In genomic region chr2:144460981-144461766, GRCh38 we compare ENCODE assay signal across 10 cellular contexts. TPM values are rescaled to one million over a fixed set of nuclear protein-coding genes. Genes with fewer than 3 reads are reported as not detected.
DNase-seq lines count a peak whose midpoint lies in the region; ATAC-seq and TF ChIP-seq lines count a peak whose summit lies in the region.
"Had no signal": no experiment of that assay in that cellular context is flagged by ENCODE, and none has a peak within 500 bp of the region (broad histone marks: within the 10 kb centered on the region; RNA-seq: fewer than 3 reads in every experiment).

No MANE protein-coding gene starts in this region.

- no peak for TF ChIP-seq CTCF in CD8-positive, alpha-beta T cell (IDR thresholded peaks at IDR 0.05)
- TF ChIP-seq CTCF in adrenal gland (IDR thresholded peaks at IDR 0.05) (peak in 1 of 6 experiments; percentile 4), heart left ventricle (IDR thresholded peaks at IDR 0.05) (peak in 3 of 12 donors; percentile 9 to 30 (median 29)), MCF 10A (IDR thresholded peaks at IDR 0.05; ENCODE audit: unreplicated experiment) (no peak)

- H3K4me1 ChIP-seq in CD8-positive, alpha-beta T cell (ENCODE audit: insufficient read depth, low read length): no peaks in the 10 kb centered on the region
- H3K4me1 ChIP-seq in adrenal gland (replicated peaks in 1 of 2) (peaks cover 49 to 73% of the 10 kb centered on the region in 2 donors), heart left ventricle (peaks cover 0 to 97% (median 62%) of the 10 kb centered on the region in 12 donors)

- no peak overlapping the region for H3K27ac Mint-ChIP-seq in CD8-positive, alpha-beta T cell
- no peak overlapping the region for H3K27ac Mint-ChIP-seq in MCF 10A (ENCODE audit: low read depth, unreplicated experiment)
- H3K27ac Mint-ChIP-seq: activated naive CD8-positive, alpha-beta T cell treated with anti-CD3 and anti-CD28 coated beads, Interleukin-2, amount 10 ng/mL, durations not matched to agents 7 days and 5 days had no signal

- peaks cover 12% of the 10 kb centered on the region for H3K4me1 Mint-ChIP-seq in CD8-positive, alpha-beta T cell (ENCODE audit: low read depth)
- peaks cover 25% of the 10 kb centered on the region for H3K4me1 Mint-ChIP-seq in MCF 10A (ENCODE audit: insufficient read depth, unreplicated experiment)

- no peak for DNase-seq in CD8-positive, alpha-beta T cell
- DNase-seq in adrenal gland (peak in 6 of 7 donors; percentile 43 to 68 (median 63)), heart left ventricle (peak in 4 of 5 donors; percentile 71 to 82 (median 76)), pons (ENCODE audit: low spot score) (peak; percentile 97), DMS114 treated with DMSO at 0.1 percent for 48 hours (lab: John Stamatoyannopoulos, UW; ENCODE audit: unreplicated experiment) (no peak), H7 (no peak), MCF 10A (ENCODE audit: unreplicated experiment) (no peak), NCI-H2171 treated with DMSO at 0.1 percent for 48 hours (lab: John Stamatoyannopoulos, UW) (no peak)
- DNase-seq: activated naive CD8-positive, alpha-beta T cell treated with anti-CD3 and anti-CD28 coated beads, Interleukin-2, amount 10 ng/mL, durations not matched to agents 7 days and 5 days; NCI-H2029 had no signal

- H3K9me3 ChIP-seq in CD8-positive, alpha-beta T cell (ENCODE audit: low read length): no peaks in the 10 kb centered on the region
- H3K9me3 ChIP-seq in adrenal gland (replicated peaks in 1 of 3) (no peaks in the 10 kb centered on the region), heart left ventricle (no peaks in the 10 kb centered on the region)

- H3K36me3 ChIP-seq in CD8-positive, alpha-beta T cell (ENCODE audit: insufficient read depth, low read length): no peaks in the 10 kb centered on the region
- H3K36me3 ChIP-seq in adrenal gland (replicated peaks in 1 of 2) (no peaks in the 10 kb centered on the region), heart left ventricle (peaks cover 0 to 13% (median 0%) of the 10 kb centered on the region in 9 donors), H7 (replicated peaks; ENCODE audit: control insufficient read depth, insufficient read depth, low read length) (no peaks in the 10 kb centered on the region)

- WGBS in adrenal gland, 4 donors: 62 to 67% (median 65%) methylated on average over 14 of the region's 14 CpGs
- WGBS in heart left ventricle, 4 donors: 46 to 55% (median 50%) methylated on average over 14 of the region's 14 CpGs

- no peaks in the 10 kb centered on the region for H3K36me3 Mint-ChIP-seq in CD8-positive, alpha-beta T cell
- H3K36me3 Mint-ChIP-seq in MCF 10A (ENCODE audit: insufficient read depth, unreplicated experiment): no peaks in the 10 kb centered on the region
- H3K36me3 Mint-ChIP-seq: activated naive CD8-positive, alpha-beta T cell treated with anti-CD3 and anti-CD28 coated beads, Interleukin-2, amount 10 ng/mL, durations not matched to agents 7 days and 5 days had no signal

- POLR2A ChIA-PET in CD8-positive, alpha-beta T cell (lab: Charles Lee): no interaction called here
- POLR2A ChIA-PET in MCF 10A (lab: Yijun Ruan, JAX): no interaction called here

- peak overlapping the region; percentile 56 for H3K27ac ChIP-seq in CD8-positive, alpha-beta T cell (ENCODE audit: low read depth, low read length)
- H3K27ac ChIP-seq in adrenal gland (peak overlapping the region in 3 of 5 donors; percentile 41 to 63 (median 62)), heart left ventricle (peak overlapping the region in 11 of 12 donors; percentile 44 to 75 (median 57))

- H3K4me3 Mint-ChIP-seq in CD8-positive, alpha-beta T cell: no peak overlapping the region
- no peak overlapping the region for H3K4me3 Mint-ChIP-seq in MCF 10A (ENCODE audit: unreplicated experiment)
- H3K4me3 Mint-ChIP-seq: activated naive CD8-positive, alpha-beta T cell treated with anti-CD3 and anti-CD28 coated beads, Interleukin-2, amount 10 ng/mL, durations not matched to agents 7 days and 5 days had no signal

- H3K9me3 Mint-ChIP-seq in CD8-positive, alpha-beta T cell: no peaks in the 10 kb centered on the region
- no peaks in the 10 kb centered on the region for H3K9me3 Mint-ChIP-seq in MCF 10A (ENCODE audit: unreplicated experiment)
- H3K9me3 Mint-ChIP-seq: activated naive CD8-positive, alpha-beta T cell treated with anti-CD3 and anti-CD28 coated beads, Interleukin-2, amount 10 ng/mL, durations not matched to agents 7 days and 5 days had no signal

- BruUV-seq in MCF 10A (replicated peaks; lab: Mats Ljungman, UMichigan): no TSS peak

- intact Hi-C loops in CD8-positive, alpha-beta T cell (cut with DNase I, micrococcal nuclease): loop anchor here (5.0 kb wide), 2 partner anchors 56 to 129 kb away; a partner anchor contains a TSS
- intact Hi-C loops in adrenal gland (cut with DNase I): loop anchor here in 1 of 2 donors (10.0 kb wide), 1 partner anchor 54 kb away; no protein-coding TSS in a partner anchor
- intact Hi-C loops in heart left ventricle (cut with DNase I): loop anchor here in 2 of 10 donors (5.0 kb wide), 2 partner anchors 46 to 51 kb away; no protein-coding TSS in a partner anchor
- intact Hi-C loops in MCF 10A (cut with micrococcal nuclease): no loop called here

- no peaks in the 10 kb centered on the region for H3K27me3 Mint-ChIP-seq in CD8-positive, alpha-beta T cell (ENCODE audit: low read depth)
- H3K27me3 Mint-ChIP-seq in MCF 10A (ENCODE audit: insufficient read depth, unreplicated experiment): no peaks in the 10 kb centered on the region

- H3K4me3 ChIP-seq in CD8-positive, alpha-beta T cell (ENCODE audit: low read depth, low read length): no peak overlapping the region
- H3K4me3 ChIP-seq in adrenal gland (no peak overlapping the region), heart left ventricle (peak overlapping the region in 1 of 12 donors; percentile 29), H7 (ENCODE audit: insufficient read depth, low read depth, low read length) (no peak overlapping the region)

- CTCF ChIA-PET in CD8-positive, alpha-beta T cell (lab: Charles Lee): no interaction called here
- CTCF ChIA-PET in MCF 10A (lab: Yijun Ruan, JAX): no interaction called here

- H3K27me3 ChIP-seq in CD8-positive, alpha-beta T cell (ENCODE audit: insufficient read depth, low read length): no peaks in the 10 kb centered on the region
- H3K27me3 ChIP-seq in adrenal gland: no peaks in the 10 kb centered on the region
- H3K27me3 ChIP-seq in heart left ventricle: no peaks in the 10 kb centered on the region
- no peaks in the 10 kb centered on the region for H3K27me3 ChIP-seq in H7 (ENCODE audit: control insufficient read depth, insufficient read depth, low read length)

- TF ChIP-seq POLR2A in adrenal gland (IDR thresholded peaks at IDR 0.05) (no peak), heart left ventricle (IDR thresholded peaks at IDR 0.05) (no peak)

- ATAC-seq in CD8-positive, alpha-beta T cell: no peak
- ATAC-seq in heart left ventricle: peak; percentile 80 to 89 (median 88)

RNA-seq across cellular contexts. Expression of gene ZEB2, which starts 58.7 kb away (rescaled TPM):
- total RNA-seq in CD8-positive, alpha-beta T cell: 10 to 100 TPM; 73.0 to 76.7 TPM
- total RNA-seq in adrenal gland: 100 to 1,000 TPM in 7 of 8 donors, 10 to 100 TPM in 1; 91.0 to 226 (median 165) TPM
- 10 to 100 TPM; 29.0 to 95.8 (median 54.3) TPM for polyA plus RNA-seq in adrenal gland
- 100 to 1,000 TPM in 2 of 9 donors, 10 to 100 TPM in 7; 68.5 to 168 (median 86.3) TPM for total RNA-seq in heart left ventricle
- 10 to 100 TPM; 23.1 to 34.9 TPM for polyA plus RNA-seq in heart left ventricle
- total RNA-seq in H7 (2014; rRNA removed; shearing (Covaris generic)): 4.9 and 6.3 TPM in 2 replicates
- total RNA-seq in MCF 10A (2022): 28.2 and 39.9 TPM in 2 replicates

Comparison
In these comparisons a context has a peak if more than half of its experiments do, and no peak if none do; other contexts are left out.
1. DNase-seq: peak in adrenal gland (6 of 7), heart left ventricle (4 of 5) and pons (single experiment); none in CD8-positive, alpha-beta T cell (0 of 7), DMS114 treated with DMSO at 0.1 percent for 48 hours (single experiment), H7 (single experiment), MCF 10A (single experiment) and NCI-H2171 treated with DMSO at 0.1 percent for 48 hours (single experiment).
2. Peak in every context shown above with its lines, with median percentiles within 50 percentile points of each other: H3K27ac ChIP-seq.